In genomic region chr9:134959126-134959970, GRCh38 we compare ENCODE assay signal across 22 cellular contexts. TPM values are rescaled to one million over a fixed set of nuclear protein-coding genes. Genes with fewer than 3 reads are reported as not detected.
"Had no signal": no experiment of that assay in that cellular context is flagged by ENCODE, and none has a peak within 500 bp of the region (broad histone marks: within the 10 kb centered on the region; RNA-seq: fewer than 3 reads in every experiment).

No MANE protein-coding gene starts in this region.

- H3K27ac ChIP-seq: brain microvascular endothelial cell, coronary artery, esophagus muscularis mucosa, gastroesophageal sphincter, heart right ventricle, prostate gland, right atrium auricular region, SK-N-MC, skin epidermis had no signal

- H3K27ac Mint-ChIP-seq: activated CD4-positive, alpha-beta T cell treated with anti-CD3 and anti-CD28 coated beads, Interleukin-2, amount 10 ng/mL, durations not matched to agents 7 days and 5 days; activated CD8-positive, alpha-beta T cell treated with anti-CD3 and anti-CD28 coated beads, Interleukin-2, amount 10 ng/mL, durations not matched to agents 7 days and 5 days; activated naive CD8-positive, alpha-beta T cell treated with anti-CD3 and anti-CD28 coated beads, Interleukin-2, amount 50 U/mL, for 24 hours; mesothelial cell of epicardium; stimulated activated naive CD8-positive, alpha-beta T cell treated with anti-CD3 and anti-CD28 coated beads, Interleukin-15, amount 100 ng/mL, for 72 hours had no signal

- H3K27me3 Mint-ChIP-seq: activated CD4-positive, alpha-beta T cell treated with anti-CD3 and anti-CD28 coated beads, Interleukin-2, amount 10 ng/mL, durations not matched to agents 7 days and 5 days; activated naive CD8-positive, alpha-beta T cell treated with anti-CD3 and anti-CD28 coated beads, Interleukin-2, amount 50 U/mL, for 24 hours; stimulated activated naive CD8-positive, alpha-beta T cell treated with anti-CD3 and anti-CD28 coated beads, Interleukin-15, amount 100 ng/mL, for 72 hours had no signal

- H3K27me3 ChIP-seq: brain microvascular endothelial cell, right atrium auricular region had no signal

- H3K36me3 Mint-ChIP-seq: mesothelial cell of epicardium had no signal

- H3K4me1 ChIP-seq: gastroesophageal sphincter had no signal

- H3K9me3 ChIP-seq: prostate gland, right atrium auricular region had no signal

- DNase-seq: activated CD4-positive, alpha-beta T cell treated with anti-CD3 and anti-CD28 coated beads, Interleukin-2, amount 10 ng/mL, durations not matched to agents 7 days and 5 days; activated CD8-positive, alpha-beta T cell treated with anti-CD3 and anti-CD28 coated beads, Interleukin-2, amount 10 ng/mL, durations not matched to agents 7 days and 5 days; activated naive CD8-positive, alpha-beta T cell treated with anti-CD3 and anti-CD28 coated beads, Interleukin-2, amount 50 U/mL, for 24 hours; anterior cingulate cortex; brain microvascular endothelial cell; effector CD8-positive, alpha-beta T cell; heart right ventricle; stimulated activated CD4-positive, alpha-beta T cell treated with anti-CD3 and anti-CD28 coated beads, Interleukin-4, amount 100 ng/mL, for 1 hour; stimulated activated naive CD8-positive, alpha-beta T cell treated with anti-CD3 and anti-CD28 coated beads, Interleukin-15, amount 100 ng/mL, for 72 hours had no signal

- ATAC-seq: activated CD8-positive, alpha-beta T cell treated with anti-CD3 and anti-CD28 coated beads, Interleukin-2, amount 10 ng/mL, durations not matched to agents 7 days and 5 days; activated naive CD8-positive, alpha-beta T cell treated with anti-CD3 and anti-CD28 coated beads, Interleukin-2, amount 50 U/mL, for 24 hours; gastroesophageal sphincter; heart right ventricle; stimulated activated naive CD8-positive, alpha-beta T cell treated with anti-CD3 and anti-CD28 coated beads, Interleukin-15, amount 100 ng/mL, for 72 hours had no signal

- H3K9me3 Mint-ChIP-seq: activated CD4-positive, alpha-beta T cell treated with anti-CD3 and anti-CD28 coated beads, Interleukin-2, amount 10 ng/mL, durations not matched to agents 7 days and 5 days; activated naive CD8-positive, alpha-beta T cell treated with anti-CD3 and anti-CD28 coated beads, Interleukin-2, amount 50 U/mL, for 24 hours; central memory CD8-positive, alpha-beta T cell; mesothelial cell of epicardium; stimulated activated naive CD8-positive, alpha-beta T cell treated with anti-CD3 and anti-CD28 coated beads, Interleukin-15, amount 100 ng/mL, for 72 hours had no signal

- H3K4me3 Mint-ChIP-seq: activated CD4-positive, alpha-beta T cell treated with anti-CD3 and anti-CD28 coated beads, Interleukin-2, amount 10 ng/mL, durations not matched to agents 7 days and 5 days; activated CD8-positive, alpha-beta T cell treated with anti-CD3 and anti-CD28 coated beads, Interleukin-2, amount 10 ng/mL, durations not matched to agents 7 days and 5 days; activated naive CD8-positive, alpha-beta T cell treated with anti-CD3 and anti-CD28 coated beads, Interleukin-2, amount 50 U/mL, for 24 hours; central memory CD8-positive, alpha-beta T cell; mesothelial cell of epicardium; stimulated activated naive CD8-positive, alpha-beta T cell treated with anti-CD3 and anti-CD28 coated beads, Interleukin-15, amount 100 ng/mL, for 72 hours had no signal

- H3K36me3 ChIP-seq: brain microvascular endothelial cell, esophagus muscularis mucosa, gastroesophageal sphincter, heart right ventricle, prostate gland, right atrium auricular region had no signal

- H3K4me3 ChIP-seq: coronary artery, esophagus muscularis mucosa, gastroesophageal sphincter, heart right ventricle, prostate gland, right atrium auricular region, SK-N-MC, skin epidermis had no signal

- H3K4me1 Mint-ChIP-seq: activated CD4-positive, alpha-beta T cell treated with anti-CD3 and anti-CD28 coated beads, Interleukin-2, amount 10 ng/mL, durations not matched to agents 7 days and 5 days; activated naive CD8-positive, alpha-beta T cell treated with anti-CD3 and anti-CD28 coated beads, Interleukin-2, amount 50 U/mL, for 24 hours; central memory CD8-positive, alpha-beta T cell; mesothelial cell of epicardium; stimulated activated naive CD8-positive, alpha-beta T cell treated with anti-CD3 and anti-CD28 coated beads, Interleukin-15, amount 100 ng/mL, for 72 hours had no signal

RNA-seq across cellular contexts. Expression of gene FCN1, which starts 41.6 kb away (rescaled TPM):
- total RNA-seq: activated CD4-positive, alpha-beta T cell treated with anti-CD3 and anti-CD28 coated beads, Interleukin-2, amount 10 ng/mL, durations not matched to agents 7 days and 5 days; activated CD8-positive, alpha-beta T cell treated with anti-CD3 and anti-CD28 coated beads, Interleukin-2, amount 10 ng/mL, durations not matched to agents 7 days and 5 days; endothelial cell of umbilical vein; kidney epithelial cell; mesothelial cell of epicardium; T-helper 2 cell treated with Interferon-gamma antibody and Interleukin-4, amounts not matched to agents 100 ng/mL and 5 ng/mL, for 36 hours had no signal
- polyA plus RNA-seq: endothelial cell of umbilical vein, neural cell had no signal
